Comparison of ENCODE assay signal across 22 cellular contexts in the genomic region with DNA sequence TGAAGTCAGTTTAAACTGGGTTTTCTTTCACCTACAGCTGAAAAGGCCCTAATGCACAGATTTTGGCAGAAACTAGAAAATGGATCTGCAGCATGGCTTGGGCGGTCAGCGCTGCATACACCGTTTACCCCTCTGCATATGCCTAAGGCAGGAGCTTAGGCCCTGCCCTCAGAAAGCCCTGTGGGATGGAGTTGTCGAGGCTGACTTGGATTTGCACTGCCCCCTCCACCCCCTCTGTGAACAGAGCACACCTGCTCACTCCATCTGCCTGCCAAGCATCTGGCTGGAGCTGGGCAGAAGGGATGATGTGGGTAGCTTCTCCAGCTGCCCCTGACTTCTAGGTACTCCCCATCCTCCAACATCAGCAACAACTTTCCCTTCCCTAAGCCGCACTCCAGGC.
"Had no signal": no experiment of that assay in that cellular context is flagged by ENCODE, and none has a peak within 500 bp of the region (broad histone marks: within the 10 kb centered on the region; RNA-seq: fewer than 3 reads in every experiment).

No MANE protein-coding gene starts in this region.

- H3K27ac Mint-ChIP-seq: activated CD4-positive, alpha-beta T cell treated with anti-CD3 and anti-CD28 coated beads for 36 hours; activated naive CD8-positive, alpha-beta T cell; progenitor cell of endocrine pancreas had no signal

- DNase-seq: activated CD4-positive, alpha-beta T cell treated with anti-CD3 and anti-CD28 coated beads for 36 hours; activated CD4-positive, alpha-beta T cell treated with anti-CD3 and anti-CD28 coated beads, Interleukin-2, amount 50 U/mL, for 48 hours; activated gamma-delta T cell; anterior cingulate cortex; caudate nucleus; heart right ventricle; kidney glomerular epithelial cell; left ventricle myocardium superior; stimulated activated CD4-positive, alpha-beta T cell treated with anti-CD3 and anti-CD28 coated beads, Interleukin-12 subunit alpha, Interleukin-12 subunit beta, amount 100 ng/mL, for 4 hours; stimulated activated CD4-positive, alpha-beta T cell treated with anti-CD3 and anti-CD28 coated beads, Interleukin-1b, Interleukin-23, amount 100 ng/mL, for 48 hours; stimulated activated CD8-positive, alpha-beta memory T cell treated with anti-CD3 and anti-CD28 coated beads, Interleukin-4, amount 100 ng/mL, for 48 hours; stimulated activated naive CD4-positive, alpha-beta T cell treated with Interleukin-2 at 50 U/mL for 16 hours; T-helper 2 cell; trophoblast cell had no signal

- H3K9me3 Mint-ChIP-seq: neural crest cell, WTC11 had no signal

- H3K27me3 ChIP-seq: gastroesophageal sphincter, heart right ventricle, vagina had no signal

- H3K27me3 Mint-ChIP-seq: activated CD4-positive, alpha-beta T cell treated with anti-CD3 and anti-CD28 coated beads for 36 hours; activated naive CD8-positive, alpha-beta T cell; brain; progenitor cell of endocrine pancreas had no signal

- ATAC-seq: activated CD4-positive, alpha-beta T cell treated with anti-CD3 and anti-CD28 coated beads for 36 hours; esophagus mucosa; gastroesophageal sphincter; WTC11 had no signal

- H3K4me1 Mint-ChIP-seq: activated CD4-positive, alpha-beta T cell treated with anti-CD3 and anti-CD28 coated beads for 36 hours; neural crest cell; WTC11 had no signal

- H3K4me3 ChIP-seq: gastroesophageal sphincter, heart right ventricle, vagina had no signal

- H3K36me3 Mint-ChIP-seq: activated naive CD8-positive, alpha-beta T cell had no signal

- H3K4me3 Mint-ChIP-seq: activated CD4-positive, alpha-beta T cell treated with anti-CD3 and anti-CD28 coated beads for 36 hours; activated naive CD8-positive, alpha-beta T cell; brain; neural crest cell; WTC11 had no signal
